8 cellular contexts compared by ENCODE assay signal in the genomic region with DNA sequence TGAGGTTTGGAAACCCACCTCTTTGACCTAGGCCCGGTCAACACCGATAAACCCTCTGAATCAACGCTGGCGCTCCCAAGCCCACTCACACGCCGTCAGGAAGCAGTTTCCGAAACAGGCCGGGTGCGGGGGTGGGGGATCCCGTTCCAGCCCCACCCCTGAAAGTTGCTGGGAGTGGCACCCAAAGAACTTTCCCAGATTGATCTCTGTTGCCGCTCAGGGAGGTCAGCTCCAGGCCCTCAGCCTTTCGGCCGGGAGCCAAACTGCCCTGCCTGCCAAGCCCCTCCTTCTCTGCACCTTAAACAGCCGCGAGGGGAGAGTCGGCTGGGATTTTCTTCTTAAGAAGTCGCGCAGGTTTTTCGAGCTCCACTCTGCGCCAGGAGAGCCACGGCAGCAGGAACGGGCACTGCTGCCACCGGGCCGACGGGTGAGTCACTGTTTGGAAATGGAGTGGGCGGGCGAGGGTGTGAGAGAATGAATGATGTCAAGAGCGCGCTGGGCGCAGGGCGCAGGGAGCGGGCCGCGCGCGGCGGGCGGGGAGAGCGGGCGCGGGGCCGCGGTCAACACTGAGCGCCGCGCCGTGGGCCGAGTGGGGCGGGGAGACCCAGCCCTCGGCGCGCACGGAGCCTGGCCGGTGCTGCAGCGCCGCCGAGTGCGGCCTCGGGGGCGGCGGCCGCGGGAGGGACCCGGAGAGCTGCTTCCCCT. TPM values are rescaled to one million over a fixed set of nuclear protein-coding genes. Genes with fewer than 3 reads are reported as not detected.
A peak's percentile ranks its signal among the peaks of the same experiment; 100 is the strongest.
DNase-seq lines count a peak whose midpoint lies in the region; ATAC-seq and TF ChIP-seq lines count a peak whose summit lies in the region.

TSS of gene SGMS2 (plus strand) at position 566 of the 705 bp plus-strand sequence. CDS start 70,622 bp downstream, outside the sequence.

- H3K36me3 Mint-ChIP-seq in CD4-positive, alpha-beta memory T cell = no peaks in the 10 kb centered on the region

- no peaks in the 10 kb centered on the region for H3K36me3 ChIP-seq in CD4-positive, alpha-beta memory T cell (ENCODE audit: insufficient read depth, low read length)
- no peaks in the 10 kb centered on the region for H3K36me3 ChIP-seq in prostate gland

- in situ Hi-C loops in astrocyte of the cerebellum (cut with HindIII; ENCODE audit: low sequenced_read_pairs) = no loop called here

- peaks cover 23 to 33% of the 10 kb centered on the region in 2 donors for H3K27me3 Mint-ChIP-seq in CD4-positive, alpha-beta memory T cell

- H3K9me3 Mint-ChIP-seq in CD4-positive, alpha-beta memory T cell = no peaks in the 10 kb centered on the region

- H3K4me3 ChIP-seq in CD4-positive, alpha-beta memory T cell (ENCODE audit: low read length in 2 of 2) = no peak within 1 kb of the TSS
- H3K4me3 ChIP-seq in astrocyte of the cerebellum (ENCODE audit: low read depth, low read length) (peak within 1 kb of the TSS; percentile 71), prostate gland (peak within 1 kb of the TSS; percentile 57 to 58)

- POLR2A ChIA-PET in CD4-positive, alpha-beta memory T cell (lab: Charles Lee; ENCODE audit: partially characterized antibody) = no interaction called here

- peak; percentile 73 for ATAC-seq in GM19372 (IDR thresholded peaks at IDR 0.05; ENCODE audit: low read depth, unreplicated experiment)
- ATAC-seq in HG03469 (IDR thresholded peaks at IDR 0.05; ENCODE audit: unreplicated experiment) = peak; percentile 51
- peak; percentile 89 for ATAC-seq in SK-N-SH treated with all-trans-retinoic acid at 6 μM for 48 hours

- under 1% methylated on average over 50 of the region's 64 CpGs for WGBS in prostate gland

- CTCF ChIA-PET in CD4-positive, alpha-beta memory T cell (lab: Charles Lee; ENCODE audit: partially characterized antibody) = no interaction called here

- no peaks in the 10 kb centered on the region for H3K9me3 ChIP-seq in CD4-positive, alpha-beta memory T cell (ENCODE audit: control insufficient read depth in 1 of 2, low read length in 2 of 2)
- H3K9me3 ChIP-seq in prostate gland = no peaks in the 10 kb centered on the region

- TF ChIP-seq CTCF in astrocyte of the cerebellum (IDR thresholded peaks at IDR 0.05; ENCODE audit: low read depth, low read length, missing control alignments) (no peak), prostate gland (IDR thresholded peaks at IDR 0.05) (peak in 1 of 4 experiments; percentile 23)

- H3K27ac ChIP-seq in CD4-positive, alpha-beta memory T cell (ENCODE audit: low read depth, low read length) = no peak within 1 kb of the TSS
- peak within 1 kb of the TSS; percentile 88 to 93 for H3K27ac ChIP-seq in prostate gland

- H3K4me3 Mint-ChIP-seq in CD4-positive, alpha-beta memory T cell = peak within 1 kb of the TSS; percentile 69 to 84 (median 74)

- DNase-seq in CD4-positive, alpha-beta memory T cell = no peak
- peak; percentile 45 for DNase-seq in astrocyte of the cerebellum (ENCODE audit: low read depth)
- peak; percentile 84 for DNase-seq in hepatic stellate cell (ENCODE audit: low spot score)
- DNase-seq in prostate gland (ENCODE audit: low spot score) = peak; percentile 92
- no peak for DNase-seq in GM19240 (ENCODE audit: insufficient read length, low spot score)

- intact Hi-C loops in CD4-positive, alpha-beta memory T cell (cut with micrococcal nuclease) = no loop called here
- intact Hi-C loops in prostate gland (cut with DNase I) = loop anchor here (5.0 to 10.0 kb wide), 3 partner anchors 78 to 170 kb away; no protein-coding TSS in a partner anchor

- H3K4me1 ChIP-seq in CD4-positive, alpha-beta memory T cell (ENCODE audit: insufficient read depth, low read length) = no peaks in the 10 kb centered on the region
- H3K4me1 ChIP-seq in prostate gland (replicated peaks) = no peaks in the 10 kb centered on the region

- peak within 1 kb of the TSS in 1 of 7 donors; percentile 77 for H3K27ac Mint-ChIP-seq in CD4-positive, alpha-beta memory T cell

- TF ChIP-seq POLR2A in prostate gland (IDR thresholded peaks at IDR 0.05) = peak; percentile 78

- H3K4me1 Mint-ChIP-seq in CD4-positive, alpha-beta memory T cell = peaks cover 3 to 15% (median 11%) of the 10 kb centered on the region in 4 donors

- H3K27me3 ChIP-seq in CD4-positive, alpha-beta memory T cell (ENCODE audit: insufficient read depth, low read length) = no peaks in the 10 kb centered on the region
- H3K27me3 ChIP-seq in prostate gland (replicated peaks; ENCODE audit: insufficient read depth) = no peaks in the 10 kb centered on the region

TF ChIP-seq in SK-N-SH treated with all-trans-retinoic acid at 6 μM for 48 hours, 23 proteins besides CTCF, POLR2A, EP300 and RAD21 (continues in another document):
- no peak for TF ChIP-seq RARB (CRISPR knock-in tag; IDR thresholded peaks at IDR 0.05)
- no peak for TF ChIP-seq GLIS3 (CRISPR knock-in tag; IDR thresholded peaks at IDR 0.05)
- TF ChIP-seq ESRRG (CRISPR knock-in tag; IDR thresholded peaks at IDR 0.05) = no peak
- TF ChIP-seq ISL1 (CRISPR knock-in tag; IDR thresholded peaks at IDR 0.05) = no peak
- TF ChIP-seq CSRNP3 (CRISPR knock-in tag; IDR thresholded peaks at IDR 0.05) = no peak
- no peak for TF ChIP-seq TOX (CRISPR knock-in tag; IDR thresholded peaks at IDR 0.05; ENCODE audit: borderline replicate concordance)
- TF ChIP-seq TSHZ2 (CRISPR knock-in tag; IDR thresholded peaks at IDR 0.05) = no peak
- no peak for TF ChIP-seq ZC3H10 (CRISPR knock-in tag; IDR thresholded peaks at IDR 0.05)
- TF ChIP-seq, protein P1, sequence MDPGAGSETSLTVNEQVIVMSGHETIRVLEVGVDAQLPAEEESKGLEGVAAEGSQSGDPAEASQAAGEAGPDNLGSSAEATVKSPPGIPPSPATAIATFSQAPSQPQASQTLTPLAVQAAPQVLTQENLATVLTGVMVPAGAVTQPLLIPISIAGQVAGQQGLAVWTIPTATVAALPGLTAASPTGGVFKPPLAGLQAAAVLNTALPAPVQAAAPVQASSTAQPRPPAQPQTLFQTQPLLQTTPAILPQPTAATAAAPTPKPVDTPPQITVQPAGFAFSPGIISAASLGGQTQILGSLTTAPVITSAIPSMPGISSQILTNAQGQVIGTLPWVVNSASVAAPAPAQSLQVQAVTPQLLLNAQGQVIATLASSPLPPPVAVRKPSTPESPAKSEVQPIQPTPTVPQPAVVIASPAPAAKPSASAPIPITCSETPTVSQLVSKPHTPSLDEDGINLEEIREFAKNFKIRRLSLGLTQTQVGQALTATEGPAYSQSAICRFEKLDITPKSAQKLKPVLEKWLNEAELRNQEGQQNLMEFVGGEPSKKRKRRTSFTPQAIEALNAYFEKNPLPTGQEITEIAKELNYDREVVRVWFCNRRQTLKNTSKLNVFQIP (CRISPR knock-in tag; IDR thresholded peaks at IDR 0.05; ENCODE audit: borderline replicate concordance, low read depth) = no peak
- no peak for TF ChIP-seq ARNTL (CRISPR knock-in tag; IDR thresholded peaks at IDR 0.05; ENCODE audit: borderline replicate concordance, low read depth)
- no peak for TF ChIP-seq TCF4 (CRISPR knock-in tag; IDR thresholded peaks at IDR 0.05; ENCODE audit: borderline replicate concordance)
- TF ChIP-seq CREB5 (CRISPR knock-in tag; IDR thresholded peaks at IDR 0.05; ENCODE audit: low read depth) = no peak
- TF ChIP-seq ZNF70 (CRISPR knock-in tag; IDR thresholded peaks at IDR 0.05) = no peak
- TF ChIP-seq CSDC2 (CRISPR knock-in tag; IDR thresholded peaks at IDR 0.05) = no peak

RNA-seq across cellular contexts. Expression of gene SGMS2, which starts in this region (rescaled TPM):
- under 1 TPM; 0.28 to 0.67 TPM for total RNA-seq in CD4-positive, alpha-beta memory T cell
- polyA plus RNA-seq in CD4-positive, alpha-beta memory T cell = not detected
- 10 to 100 TPM; 37.4 to 53.6 TPM for total RNA-seq in prostate gland

Comparison
In these comparisons a context has a peak if more than half of its experiments do, and no peak if none do; other contexts are left out.
1. RNA of gene SGMS2 (total RNA-seq): 37.4 to 53.6 TPM in prostate gland; 0.28 to 0.67 TPM in CD4-positive, alpha-beta memory T cell; every median in the first group is over 10 times any median in the second.
2. DNase-seq: peak in astrocyte of the cerebellum (single experiment), hepatic stellate cell (single experiment) and prostate gland (single experiment); none in CD4-positive, alpha-beta memory T cell (0 of 5) and GM19240 (single experiment).
3. H3K4me3 ChIP-seq: peak in astrocyte of the cerebellum (single experiment) and prostate gland (2 of 2); none in CD4-positive, alpha-beta memory T cell (0 of 2).
4. Peak in every context shown above with its lines, with median percentiles within 50 percentile points of each other: ATAC-seq.